ENCODE assay signal across 13 cellular contexts in genomic region chr13:58953638-58954037, GRCh38.
A peak's percentile ranks its signal among the peaks of the same experiment; 100 is the strongest.
DNase-seq lines count a peak whose midpoint lies in the region; ATAC-seq lines count a peak whose summit lies in the region.
"Had no signal": no experiment of that assay in that cellular context is flagged by ENCODE, and none has a peak within 500 bp of the region (broad histone marks: within the 10 kb centered on the region; RNA-seq: fewer than 3 reads in every experiment).

No MANE protein-coding gene starts in this region.

- no peaks in the 10 kb centered on the region for H3K36me3 ChIP-seq in MG63
- H3K36me3 ChIP-seq: upper lobe of left lung had no signal

- no peak overlapping the region for H3K4me3 ChIP-seq in MG63
- H3K4me3 ChIP-seq: upper lobe of left lung had no signal

- H3K27me3 ChIP-seq in MG63 = no peaks in the 10 kb centered on the region
- H3K27me3 ChIP-seq: upper lobe of left lung had no signal

- no peaks in the 10 kb centered on the region for H3K9me3 ChIP-seq in MG63

- DNase-seq in amniotic epithelial cell (ENCODE audit: low read depth) = peak; percentile 4
- DNase-seq in HPDE6-E6E7 (ENCODE audit: extremely low spot score) = no peak
- no peak for DNase-seq in NCI-H1092 (lab: John Stamatoyannopoulos, UW)
- no peak for DNase-seq in NCI-H2081 treated with DMSO at 0.1 percent for 48 hours (lab: John Stamatoyannopoulos, UW)
- no peak for DNase-seq in MG63
- DNase-seq: activated CD8-positive, alpha-beta memory T cell treated with anti-CD3 and anti-CD28 coated beads for 24 hours; effector memory CD4-positive, alpha-beta T cell; left colon; NCI-H187; upper lobe of left lung had no signal

- ATAC-seq in GM18861 (IDR thresholded peaks at IDR 0.05; ENCODE audit: unreplicated experiment) (peak; percentile 83), GM21825 (IDR thresholded peaks at IDR 0.05; ENCODE audit: unreplicated experiment) (peak; percentile 93), HG03558 (IDR thresholded peaks at IDR 0.05; ENCODE audit: extremely low read depth, unreplicated experiment) (peak; percentile 79)
- ATAC-seq: left colon had no signal
